10 cellular contexts compared by ENCODE assay signal in genomic region chr9:94918038-94918753, GRCh38.
DNase-seq lines count a peak whose midpoint lies in the region; ATAC-seq and TF ChIP-seq lines count a peak whose summit lies in the region.
"Had no signal": no experiment of that assay in that cellular context is flagged by ENCODE, and none has a peak within 500 bp of the region (broad histone marks: within the 10 kb centered on the region; RNA-seq: fewer than 3 reads in every experiment).

No MANE protein-coding gene starts in this region.

- peaks cover 4% of the 10 kb centered on the region for H3K79me2 ChIP-seq in smooth muscle cell (ENCODE audit: low read depth)

- H3K9me3 ChIP-seq in adrenal gland (replicated peaks in 1 of 3) (no peaks in the 10 kb centered on the region), smooth muscle cell (replicated peaks; ENCODE audit: low read depth) (no peaks in the 10 kb centered on the region)

- H3K27me3 ChIP-seq in adrenal gland (no peaks in the 10 kb centered on the region), smooth muscle cell (ENCODE audit: low read depth) (no peaks in the 10 kb centered on the region)

- intact Hi-C loops in adrenal gland (cut with DNase I): no loop called here

- H3K4me2 ChIP-seq in smooth muscle cell: no peak overlapping the region

- no peak for TF ChIP-seq POLR2A in adrenal gland (IDR thresholded peaks at IDR 0.05)

- H3K4me3 ChIP-seq in adrenal gland (no peak overlapping the region), smooth muscle cell (no peak overlapping the region)

- H3F3A ChIP-seq in smooth muscle cell (ENCODE audit: low read depth): peaks cover 54% of the 10 kb centered on the region

- TF ChIP-seq CTCF in adrenal gland (IDR thresholded peaks at IDR 0.05): no peak
- TF ChIP-seq CTCF in smooth muscle cell (IDR thresholded peaks at IDR 0.05; ENCODE audit: borderline replicate concordance, insufficient read depth, poor library complexity, severe bottlenecking): no peak

- H4K20me1 ChIP-seq in smooth muscle cell (ENCODE audit: low read depth): no peaks in the 10 kb centered on the region

- H3K4me1 ChIP-seq in adrenal gland (replicated peaks in 1 of 2) (peaks cover 5 to 51% of the 10 kb centered on the region in 2 donors), smooth muscle cell (ENCODE audit: low read depth) (peaks cover 66% of the 10 kb centered on the region)

- no peak overlapping the region for H3K9ac ChIP-seq in smooth muscle cell (ENCODE audit: low read depth)

- WGBS in adrenal gland, 4 donors: 71 to 81% (median 78%) methylated on average over 4 to 5 of the region's 5 CpGs
- WGBS in smooth muscle cell (ENCODE audit: low lambda C conversion rate): 88% methylated on average over 5 of the region's 5 CpGs

- no peak overlapping the region for H2AFZ ChIP-seq in smooth muscle cell (ENCODE audit: low read depth)

- H3K27ac ChIP-seq in adrenal gland (no peak overlapping the region), smooth muscle cell (ENCODE audit: low read depth) (peak overlapping the region; percentile 100)

- ATAC-seq in HG02798 (IDR thresholded peaks at IDR 0.05; ENCODE audit: poor library complexity, unreplicated experiment): peak; percentile 48
- ATAC-seq: WTC11 had no signal

- DNase-seq in DMS53 (lab: John Stamatoyannopoulos, UW): peak; percentile 22
- DNase-seq in DMS53 treated with DMSO at 0.1 percent for 48 hours (lab: John Stamatoyannopoulos, UW; ENCODE audit: unreplicated experiment): no peak
- DNase-seq in adrenal gland: peak in 4 of 7 donors; percentile 10 to 40 (median 17)
- no peak for DNase-seq in smooth muscle cell (lab: John Stamatoyannopoulos, UW; ENCODE audit: unreplicated experiment)
- DNase-seq in NCI-H1436 (lab: John Stamatoyannopoulos, UW): no peak
- DNase-seq in cerebellar cortex (ENCODE audit: low spot score): no peak
- DNase-seq in cortex of kidney (lab: John Stamatoyannopoulos, UW): no peak
- DNase-seq: NCI-H345 had no signal

- H3K36me3 ChIP-seq in adrenal gland (replicated peaks in 1 of 2): no peaks in the 10 kb centered on the region
- H3K36me3 ChIP-seq in smooth muscle cell (ENCODE audit: low read depth): no peaks in the 10 kb centered on the region

Comparison
In these comparisons a context has a peak if more than half of its experiments do, and no peak if none do; other contexts are left out.
1. DNase-seq: peak in DMS53 (single experiment) and adrenal gland (4 of 7); none in DMS53 treated with DMSO at 0.1 percent for 48 hours (single experiment), smooth muscle cell (single experiment), NCI-H1436 (single experiment), cerebellar cortex (single experiment) and cortex of kidney (single experiment).